15 cellular contexts compared by ENCODE assay signal in the genomic region with DNA sequence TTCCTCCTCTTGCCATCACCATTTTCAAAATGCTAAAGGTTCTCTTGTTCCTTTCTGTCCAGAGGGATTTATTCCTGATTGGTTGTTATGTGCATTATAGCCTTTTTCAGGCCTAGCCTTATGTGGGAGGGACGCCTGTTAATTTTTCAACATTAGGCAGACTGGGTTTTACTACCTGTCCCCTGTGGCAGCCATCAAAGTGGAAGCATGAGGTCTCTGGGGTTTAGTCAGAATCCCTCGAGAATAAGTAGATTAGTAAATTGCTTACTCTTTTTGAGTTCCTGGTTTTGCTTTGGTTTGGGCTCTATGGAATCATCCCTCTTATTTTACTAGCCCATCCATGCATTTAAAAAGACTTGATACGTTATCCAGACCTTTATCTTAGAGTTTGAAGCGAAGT. TPM values are rescaled to one million over a fixed set of nuclear protein-coding genes. Genes with fewer than 3 reads are reported as not detected.
DNase-seq lines count a peak whose midpoint lies in the region; ATAC-seq and TF ChIP-seq lines count a peak whose summit lies in the region.
"Had no signal": no experiment of that assay in that cellular context is flagged by ENCODE, and none has a peak within 500 bp of the region (broad histone marks: within the 10 kb centered on the region; RNA-seq: fewer than 3 reads in every experiment).

No MANE protein-coding gene starts in this region.

- H3K4me1 ChIP-seq in A673 (ENCODE audit: insufficient read depth, low read length, poor library complexity, severe bottlenecking) (peaks cover 39% of the 10 kb centered on the region), MM.1S (ENCODE audit: low read length) (no peaks in the 10 kb centered on the region)

- peaks cover 47% of the 10 kb centered on the region for H3K4me1 Mint-ChIP-seq in memory B cell
- peaks cover 17% of the 10 kb centered on the region for H3K4me1 Mint-ChIP-seq in type B pancreatic cell (ENCODE audit: unreplicated experiment)

- peaks cover 92% of the 10 kb centered on the region for H3K79me2 ChIP-seq in MM.1S (ENCODE audit: low read length)

- DNase-seq in A673 (ENCODE audit: low spot score) = peak; percentile 68
- DNase-seq in GM10248 (ENCODE audit: extremely low spot score) = peak; percentile 29
- peak; percentile 14 for DNase-seq in SK-N-MC (ENCODE audit: low read depth, low spot score)
- DNase-seq in memory B cell (ENCODE audit: low spot score in 2 of 2) = peak in 1 of 2 donors; percentile 20
- DNase-seq in type B pancreatic cell (ENCODE audit: extremely low spot score, unreplicated experiment) = no peak
- DNase-seq in MM.1S = no peak
- DNase-seq in iPS-NIHi11 (ENCODE audit: low spot score) = no peak
- DNase-seq in activated effector memory CD4-positive, alpha-beta T cell treated with Interleukin-2 at 50 U/mL for 16 hours = no peak
- DNase-seq: activated CD8-positive, alpha-beta memory T cell treated with anti-CD3 and anti-CD28 coated beads, Interleukin-2, amount 50 U/mL, for 48 hours; cortex of kidney; DND-41; MV-4-11; NCI-H345; testis had no signal

- H4K20me1 ChIP-seq in MM.1S (ENCODE audit: insufficient read depth, low read length) = 0 out of 2 replicates have a peak, but pooled peaks cover 3% of the 10 kb centered on the region

- H3K9ac ChIP-seq in SK-N-MC (ENCODE audit: insufficient read length) = no peak overlapping the region
- no peak overlapping the region for H3K9ac ChIP-seq in MM.1S (ENCODE audit: low read length)

- H3K27me3 Mint-ChIP-seq in memory B cell (no peaks in the 10 kb centered on the region), type B pancreatic cell (no peaks in the 10 kb centered on the region)

- H3K9me3 Mint-ChIP-seq in memory B cell (no peaks in the 10 kb centered on the region), type B pancreatic cell (peaks cover 10% of the 10 kb centered on the region)

- H3K27ac ChIP-seq in A673 (ENCODE audit: low read depth, low read length, poor library complexity, severe bottlenecking) (peak overlapping the region; percentile 92), SK-N-MC (no peak overlapping the region), MM.1S (ENCODE audit: low read length) (no peak overlapping the region)

- no peak overlapping the region for H3K4me2 ChIP-seq in MM.1S (ENCODE audit: low read depth, low read length)

- H3K9me3 ChIP-seq in A673 (ENCODE audit: low read depth, low read length, poor library complexity, severe bottlenecking) (peaks cover 7% of the 10 kb centered on the region), SK-N-MC (ENCODE audit: low read depth, low read length) (no peaks in the 10 kb centered on the region), MM.1S (replicated peaks; ENCODE audit: insufficient read depth, low read length) (no peaks in the 10 kb centered on the region)
- H3K9me3 ChIP-seq: testis had no signal

- CTCF ChIA-PET in A673 (lab: Charles Lee) = no interaction called here
- CTCF ChIA-PET in GM10248 (lab: Yijun Ruan, JAX) = interaction anchor here (1.6 kb wide), 1 partner anchor 28 kb away, joined by 3 read pairs; no protein-coding TSS in a partner anchor

- POLR2A ChIA-PET in A673 (lab: Charles Lee; ENCODE audit: low non-redundant PET) = no interaction called here
- POLR2A ChIA-PET in GM10248 (lab: Yijun Ruan, JAX) = no interaction called here

- H3K9me2 ChIP-seq in MM.1S (replicated peaks; ENCODE audit: insufficient read depth, low read length) = no peaks in the 10 kb centered on the region

- no peak for TF ChIP-seq CTCF in A673 (conservative IDR thresholded peaks at IDR 0.05; ENCODE audit: low read depth, low read length)
- TF ChIP-seq CTCF in GM10248 (IDR thresholded peaks at IDR 0.05; ENCODE audit: control extremely low read depth, extremely low read depth, low read depth, missing control alignments) = no peak
- TF ChIP-seq CTCF in type B pancreatic cell (conservative IDR thresholded peaks at IDR 0.05) = no peak
- TF ChIP-seq CTCF in MM.1S (IDR thresholded peaks at IDR 0.05; ENCODE audit: low read length) = no peak

- no TSS peak for BruUV-seq in A673 (replicated peaks; lab: Mats Ljungman, UMichigan)

- H2AFZ ChIP-seq in MM.1S (ENCODE audit: low read length) = no peak overlapping the region

- H3K4me3 Mint-ChIP-seq in memory B cell = peak overlapping the region; percentile 21
- H3K4me3 Mint-ChIP-seq in type B pancreatic cell = no peak overlapping the region

- H3K27ac Mint-ChIP-seq in memory B cell (peak overlapping the region; percentile 78), type B pancreatic cell (no peak overlapping the region)

- peaks cover 5% of the 10 kb centered on the region for H3K36me3 ChIP-seq in A673 (ENCODE audit: insufficient read depth, low read length, poor library complexity, severe bottlenecking)
- peaks cover 21% of the 10 kb centered on the region for H3K36me3 ChIP-seq in SK-N-MC (ENCODE audit: insufficient read depth, low read length)
- H3K36me3 ChIP-seq in MM.1S (replicated peaks; ENCODE audit: insufficient read depth, low read length) = 0 out of 2 replicates have a peak, but pooled peaks cover 4% of the 10 kb centered on the region

- intact Hi-C loops in A673 (cut with micrococcal nuclease; ENCODE audit: unreplicated experiment) = no loop called here

- peak; percentile 79 for ATAC-seq in memory B cell (ENCODE audit: low read depth)
- ATAC-seq: activated CD4-positive, CD25-positive, alpha-beta regulatory T cell treated with anti-CD3 and anti-CD28 coated beads, Interleukin-2, amount 50 U/mL, for 24 hours had no signal

- H3F3A ChIP-seq in MM.1S (ENCODE audit: insufficient read depth, low read length) = no peaks in the 10 kb centered on the region

- H3K4me3 ChIP-seq in A673 (ENCODE audit: low read depth, low read length, poor library complexity, severe bottlenecking) (no peak overlapping the region), SK-N-MC (no peak overlapping the region), MM.1S (ENCODE audit: low read length) (no peak overlapping the region)
- H3K4me3 ChIP-seq: testis had no signal

- H3K36me3 Mint-ChIP-seq in memory B cell = peaks cover 4% of the 10 kb centered on the region
- peaks cover 35% of the 10 kb centered on the region for H3K36me3 Mint-ChIP-seq in type B pancreatic cell

- H3K27me3 ChIP-seq in A673 (replicated peaks; ENCODE audit: insufficient read depth, low read depth, low read length, poor library complexity) (no peaks in the 10 kb centered on the region), MM.1S (replicated peaks; ENCODE audit: insufficient read depth, low read length) (no peaks in the 10 kb centered on the region)
- H3K27me3 ChIP-seq: testis had no signal

RNA-seq across cellular contexts. Expression of a gene that starts 32.4 kb away (rescaled TPM):
- 93.2 and 102 TPM in 2 replicates for total RNA-seq in A673 (2021)
- 56.8 and 58.6 TPM in 2 replicates for total RNA-seq in type B pancreatic cell (ENCODE audit: low replicate concordance)

RNA-seq across cellular contexts. Expression of a gene that starts 59.9 kb away (rescaled TPM):
- total RNA-seq in A673 (2021) (59.0 and 59.1 TPM in 2 replicates), type B pancreatic cell (ENCODE audit: low replicate concordance) (20.0 and 26.9 TPM in 2 replicates)

Comparison
In these comparisons a context has a peak if more than half of its experiments do, and no peak if none do; other contexts are left out.
1. DNase-seq: peak in A673 (single experiment), GM10248 (single experiment) and SK-N-MC (single experiment); none in type B pancreatic cell (single experiment), MM.1S (single experiment), iPS-NIHi11 (single experiment) and activated effector memory CD4-positive, alpha-beta T cell treated with Interleukin-2 at 50 U/mL for 16 hours (single experiment).